Comparison of ENCODE assay signal across 23 cellular contexts in the genomic region with DNA sequence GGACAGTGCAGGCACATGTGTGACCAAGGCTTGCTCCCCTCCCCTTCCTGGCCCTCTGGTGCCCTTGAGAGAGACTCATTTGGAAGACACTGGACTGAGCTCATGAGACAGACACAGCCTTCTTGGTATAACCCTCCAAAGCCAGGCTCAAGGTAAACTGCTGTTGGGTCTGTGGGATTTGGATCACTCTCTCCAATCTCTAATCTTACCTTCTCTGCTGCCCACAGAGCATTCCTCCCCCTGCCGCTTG.
"Had no signal": no experiment of that assay in that cellular context is flagged by ENCODE, and none has a peak within 500 bp of the region (broad histone marks: within the 10 kb centered on the region; RNA-seq: fewer than 3 reads in every experiment).

No MANE protein-coding gene starts in this region.

- H3K4me3 ChIP-seq: gastroesophageal sphincter, heart left ventricle, hepatocyte, left ventricle myocardium inferior, lower lobe of right lung, mucosa of descending colon had no signal

- H3K9me3 ChIP-seq: gastroesophageal sphincter, heart left ventricle, left ventricle myocardium inferior, lower lobe of right lung, mucosa of descending colon had no signal

- DNase-seq: cortex of kidney; effector CD8-positive, alpha-beta T cell; effector memory CD8-positive, alpha-beta T cell; erythroblast; foreskin keratinocyte; heart left ventricle; hypothalamus; immature natural killer cell; kidney; kidney glomerular epithelial cell; left colon; left ventricle myocardium inferior; lower lobe of right lung; mesenchymal stem cell; mucosa of descending colon; naive B cell had no signal

- H3K4me1 Mint-ChIP-seq: mesothelial cell of epicardium had no signal

- H3K27me3 ChIP-seq: foreskin keratinocyte, gastroesophageal sphincter, hepatocyte had no signal

- H3K36me3 Mint-ChIP-seq: immature natural killer cell, mesothelial cell of epicardium, naive B cell had no signal

- H3K27ac Mint-ChIP-seq: dendritic cell treated with granulocyte-macrophage colony-stimulating factor and Interleukin-4, amounts not matched to agents 40 ng/mL and 50 ng/mL, for 4 days; effector memory CD8-positive, alpha-beta T cell; endodermal cell; immature natural killer cell; mesothelial cell of epicardium had no signal

- H3K4me1 ChIP-seq: foreskin keratinocyte, gastroesophageal sphincter, heart left ventricle, left ventricle myocardium inferior, lower lobe of right lung had no signal

- H3K4me3 Mint-ChIP-seq: dendritic cell treated with granulocyte-macrophage colony-stimulating factor and Interleukin-4, amounts not matched to agents 40 ng/mL and 50 ng/mL, for 4 days; effector memory CD8-positive, alpha-beta T cell; endodermal cell; immature natural killer cell; mesothelial cell of epicardium; naive B cell had no signal

- H3K9me3 Mint-ChIP-seq: dendritic cell treated with granulocyte-macrophage colony-stimulating factor and Interleukin-4, amounts not matched to agents 40 ng/mL and 50 ng/mL, for 4 days; effector memory CD8-positive, alpha-beta T cell had no signal

- H3K27me3 Mint-ChIP-seq: dendritic cell treated with granulocyte-macrophage colony-stimulating factor and Interleukin-4, amounts not matched to agents 40 ng/mL and 50 ng/mL, for 4 days; naive B cell had no signal

- H3K36me3 ChIP-seq: gastroesophageal sphincter, heart left ventricle, left ventricle myocardium inferior, lower lobe of right lung had no signal

- ATAC-seq: effector memory CD8-positive, alpha-beta T cell; esophagus mucosa; foreskin keratinocyte; gastroesophageal sphincter; left colon; lower lobe of right lung; mucosa of descending colon had no signal

- H3K27ac ChIP-seq: epithelial cell of prostate, foreskin keratinocyte, gastroesophageal sphincter, heart left ventricle, hepatocyte, left ventricle myocardium inferior, lower lobe of right lung had no signal
